26 cellular contexts compared by ENCODE assay signal in genomic region chr13:101190976-101191375, GRCh38.
"Had no signal": no experiment of that assay in that cellular context is flagged by ENCODE, and none has a peak within 500 bp of the region (broad histone marks: within the 10 kb centered on the region; RNA-seq: fewer than 3 reads in every experiment).

No MANE protein-coding gene starts in this region.

- H3K36me3 ChIP-seq: neural progenitor cell, ovary, right lobe of liver, sigmoid colon, stomach, tibial artery, transverse colon, upper lobe of right lung, uterus had no signal

- ATAC-seq: natural killer cell; psoas muscle; right lobe of liver; stimulated activated effector memory CD8-positive, alpha-beta T cell treated with anti-CD3 and anti-CD28 coated beads, Interleukin-12 subunit alpha, Interleukin-12 subunit beta, amount 100 ng/mL, for 72 hours; stimulated activated naive B cell treated with anti-CD40 and anti-IgM and Interleukin-4, amounts not matched to agents 10 μg/mL and 1 μg/mL and 100 μg/mL, for 72 hours; upper lobe of right lung had no signal

- H3K27me3 ChIP-seq: neural progenitor cell, ovary, right lobe of liver, sigmoid colon, stomach, tibial artery, transverse colon, upper lobe of right lung, uterus had no signal

- H3K4me3 ChIP-seq: neural progenitor cell, ovary, psoas muscle, right lobe of liver, sigmoid colon, stomach, tibial artery, transverse colon, upper lobe of right lung, uterus had no signal

- H3K27me3 Mint-ChIP-seq: progenitor cell of endocrine pancreas; stimulated activated naive B cell treated with anti-CD40 and anti-IgM and Interleukin-4, amounts not matched to agents 10 μg/mL and 1 μg/mL and 100 μg/mL, for 72 hours; stimulated activated naive CD8-positive, alpha-beta T cell treated with anti-CD3 and anti-CD28 coated beads, Interleukin-15, Interleukin-2, amounts not matched to agents 100 ng/mL and 50 ng/mL, for 24 hours; type B pancreatic cell had no signal

- H3K36me3 Mint-ChIP-seq: natural killer cell; neural progenitor cell; stimulated activated effector memory CD8-positive, alpha-beta T cell treated with anti-CD3 and anti-CD28 coated beads, Interleukin-12 subunit alpha, Interleukin-12 subunit beta, amount 100 ng/mL, for 72 hours; stimulated activated naive B cell treated with anti-CD40 and anti-IgM and Interleukin-4, amounts not matched to agents 10 μg/mL and 1 μg/mL and 100 μg/mL, for 72 hours; type B pancreatic cell had no signal

- H3K27ac Mint-ChIP-seq: natural killer cell; nephron; neural progenitor cell; progenitor cell of endocrine pancreas; stimulated activated effector memory CD8-positive, alpha-beta T cell treated with anti-CD3 and anti-CD28 coated beads, Interleukin-12 subunit alpha, Interleukin-12 subunit beta, amount 100 ng/mL, for 72 hours; stimulated activated naive B cell treated with anti-CD40 and anti-IgM and Interleukin-4, amounts not matched to agents 10 μg/mL and 1 μg/mL and 100 μg/mL, for 72 hours; stimulated activated naive CD8-positive, alpha-beta T cell treated with anti-CD3 and anti-CD28 coated beads, Interleukin-15, Interleukin-2, amounts not matched to agents 100 ng/mL and 50 ng/mL, for 24 hours; type B pancreatic cell had no signal

- H2AFZ ChIP-seq: neural progenitor cell, parathyroid adenoma had no signal

- H3K4me2 ChIP-seq: neural progenitor cell had no signal

- H3K9me3 ChIP-seq: ovary, psoas muscle, right lobe of liver, sigmoid colon, stomach, tibial artery, transverse colon, upper lobe of right lung, uterus had no signal

- H3K9ac ChIP-seq: neural progenitor cell, parathyroid adenoma had no signal

- DNase-seq: natural killer cell; occipital lobe; ovary; posterior cingulate gyrus; psoas muscle; right lobe of liver; sigmoid colon; small intestine; stimulated activated CD4-positive, alpha-beta T cell treated with anti-CD3 and anti-CD28 coated beads, Interleukin-15, amount 100 ng/mL, for 24 hours; stimulated activated CD4-positive, alpha-beta T cell treated with anti-CD3 and anti-CD28 coated beads, Interleukin-2, amount 100 ng/mL, for 24 hours; stimulated activated CD4-positive, alpha-beta T cell treated with anti-CD3 and anti-CD28 coated beads, Interleukin-2, amount 100 ng/mL, for 48 hours; stimulated activated CD4-positive, alpha-beta T cell treated with anti-CD3 and anti-CD28 coated beads, Interleukin-4, amount 100 ng/mL, for 24 hours; stimulated activated naive B cell treated with anti-CD40 and anti-IgM and Interleukin-4, amounts not matched to agents 10 μg/mL and 1 μg/mL and 100 μg/mL, for 72 hours; stimulated activated naive CD4-positive, alpha-beta T cell treated with Interleukin-2 at 50 U/mL for 16 hours; stomach; tibial artery; transverse colon; upper lobe of right lung; uterus had no signal

- H3K4me1 ChIP-seq: neural progenitor cell, parathyroid adenoma, psoas muscle, right lobe of liver, sigmoid colon, stomach, transverse colon, upper lobe of right lung, uterus had no signal

- H3K9me3 Mint-ChIP-seq: nephron; neural progenitor cell; stimulated activated effector memory CD8-positive, alpha-beta T cell treated with anti-CD3 and anti-CD28 coated beads, Interleukin-12 subunit alpha, Interleukin-12 subunit beta, amount 100 ng/mL, for 72 hours; stimulated activated naive CD8-positive, alpha-beta T cell treated with anti-CD3 and anti-CD28 coated beads, Interleukin-15, Interleukin-2, amounts not matched to agents 100 ng/mL and 50 ng/mL, for 24 hours; type B pancreatic cell had no signal

- H3K4me1 Mint-ChIP-seq: natural killer cell; nephron; stimulated activated effector memory CD8-positive, alpha-beta T cell treated with anti-CD3 and anti-CD28 coated beads, Interleukin-12 subunit alpha, Interleukin-12 subunit beta, amount 100 ng/mL, for 72 hours; stimulated activated naive B cell treated with anti-CD40 and anti-IgM and Interleukin-4, amounts not matched to agents 10 μg/mL and 1 μg/mL and 100 μg/mL, for 72 hours had no signal

- H3K27ac ChIP-seq: neural progenitor cell, ovary, parathyroid adenoma, psoas muscle, right lobe of liver, sigmoid colon, stomach, tibial artery, transverse colon, upper lobe of right lung, uterus had no signal

- H3K4me3 Mint-ChIP-seq: natural killer cell; nephron; neural progenitor cell; stimulated activated effector memory CD8-positive, alpha-beta T cell treated with anti-CD3 and anti-CD28 coated beads, Interleukin-12 subunit alpha, Interleukin-12 subunit beta, amount 100 ng/mL, for 72 hours; stimulated activated naive B cell treated with anti-CD40 and anti-IgM and Interleukin-4, amounts not matched to agents 10 μg/mL and 1 μg/mL and 100 μg/mL, for 72 hours; stimulated activated naive CD8-positive, alpha-beta T cell treated with anti-CD3 and anti-CD28 coated beads, Interleukin-15, Interleukin-2, amounts not matched to agents 100 ng/mL and 50 ng/mL, for 24 hours; type B pancreatic cell had no signal

- H3K79me2 ChIP-seq: parathyroid adenoma had no signal
